Comparison of ENCODE assay signal across 8 cellular contexts in the genomic region with DNA sequence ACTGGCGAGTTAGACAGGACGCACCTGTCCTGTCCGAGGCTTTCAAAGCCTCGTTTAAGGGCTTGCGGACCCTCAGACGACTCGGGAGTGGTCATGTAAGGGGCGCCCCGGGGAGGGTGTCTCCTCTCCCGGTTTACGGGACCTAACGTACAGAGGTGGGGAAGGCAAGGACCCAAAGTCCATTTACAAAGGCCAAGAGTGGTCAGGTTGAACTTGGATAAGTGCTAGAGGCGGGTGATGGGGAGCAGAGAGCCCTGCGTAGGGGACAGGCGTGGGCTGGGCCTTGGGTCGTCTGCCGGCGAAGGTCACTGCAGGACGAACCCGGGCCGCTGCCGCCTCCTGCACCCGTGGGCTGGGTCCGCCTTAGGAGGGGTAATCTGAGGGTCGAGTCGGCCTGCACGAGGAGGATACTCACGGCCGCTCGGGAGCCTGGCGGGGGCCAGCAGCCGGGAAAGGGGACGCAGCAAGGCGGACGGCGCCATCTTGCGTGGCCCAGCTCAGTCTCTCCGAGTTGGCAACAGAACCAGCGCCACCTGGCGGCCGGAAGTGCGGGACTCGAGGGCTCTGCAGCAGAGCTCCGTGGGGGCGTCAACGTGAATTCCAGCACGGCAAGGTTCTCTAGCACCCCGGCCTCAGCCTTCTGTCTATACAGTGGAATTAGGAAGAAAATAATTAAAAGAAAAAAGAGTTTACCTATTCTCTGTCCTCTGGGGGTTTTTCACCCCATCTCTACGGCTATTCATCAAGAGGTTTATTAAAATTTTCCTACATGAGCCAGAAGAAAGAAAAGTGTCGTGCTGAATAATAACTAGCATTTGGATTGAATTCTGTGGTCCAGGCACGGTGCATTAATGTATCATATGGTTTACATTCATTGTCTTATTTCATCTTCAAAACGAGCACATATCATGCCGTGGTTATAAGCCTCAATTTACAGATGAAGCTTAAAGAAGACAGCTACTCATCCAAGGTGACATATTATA. TPM values are rescaled to one million over a fixed set of nuclear protein-coding genes. Genes with fewer than 3 reads are reported as not detected.
A peak's percentile ranks its signal among the peaks of the same experiment; 100 is the strongest.
DNase-seq lines count a peak whose midpoint lies in the region; ATAC-seq and TF ChIP-seq lines count a peak whose summit lies in the region.

No MANE protein-coding gene starts in this region.

- peaks cover 28% of the 10 kb centered on the region for H3K36me3 Mint-ChIP-seq in activated CD4-positive, alpha-beta T cell treated with anti-CD3 and anti-CD28 coated beads for 36 hours (ENCODE audit: low read depth)

- no peaks in the 10 kb centered on the region for H3K9me3 Mint-ChIP-seq in activated CD4-positive, alpha-beta T cell treated with anti-CD3 and anti-CD28 coated beads for 36 hours (ENCODE audit: low read depth)

- peak; percentile 90 for TF ChIP-seq CTCF in BE2C (IDR thresholded peaks at IDR 0.05; ENCODE audit: low read depth, low read length)
- TF ChIP-seq CTCF in colonic mucosa (IDR thresholded peaks at IDR 0.05): peak; percentile 97

- TF ChIP-seq POLR2A in GM19193 (IDR thresholded peaks at IDR 0.05; ENCODE audit: extremely low read depth, insufficient read depth, insufficient read length): peak; percentile 74

- peaks cover 15% of the 10 kb centered on the region for H3K36me3 ChIP-seq in BE2C
- peaks cover 12% of the 10 kb centered on the region for H3K36me3 ChIP-seq in colonic mucosa

- DNase-seq in BE2C: peak; percentile 99
- DNase-seq in NCI-H510A (lab: John Stamatoyannopoulos, UW): peak; percentile 71
- DNase-seq in activated CD4-positive, alpha-beta T cell treated with anti-CD3 and anti-CD28 coated beads for 36 hours: peak; percentile 99
- DNase-seq in colonic mucosa: peak; percentile 99
- peak; percentile 97 for DNase-seq in left lobe of liver (ENCODE audit: low spot score)
- peak; percentile 99 to 100 for DNase-seq in stimulated activated CD4-positive, alpha-beta T cell treated with anti-CD3 and anti-CD28 coated beads, Interleukin-2, amount 100 ng/mL, for 24 hours

- H3K4me1 ChIP-seq in BE2C: peaks cover 4% of the 10 kb centered on the region
- H3K4me1 ChIP-seq in colonic mucosa: no peaks in the 10 kb centered on the region

- H3K4me3 ChIP-seq in BE2C (ENCODE audit: low read depth, low read length) (peak overlapping the region; percentile 94), colonic mucosa (peak overlapping the region; percentile 86)

- intact Hi-C loops in activated CD4-positive, alpha-beta T cell treated with anti-CD3 and anti-CD28 coated beads for 36 hours (cut with DNase I, micrococcal nuclease): loop anchor here (1.0 to 2.0 kb wide), 7 partner anchors 29 to 265 kb away; no protein-coding TSS in a partner anchor
- intact Hi-C loops in colonic mucosa (cut with DNase I): loop anchor here (5.0 to 10.0 kb wide), 3 partner anchors 68 to 261 kb away; no protein-coding TSS in a partner anchor

- H3K9ac ChIP-seq in colonic mucosa (ENCODE audit: low read depth in 2 of 2, low read length in 2 of 2): peak overlapping the region; percentile 95 to 97

- no peaks in the 10 kb centered on the region for H3K27me3 Mint-ChIP-seq in activated CD4-positive, alpha-beta T cell treated with anti-CD3 and anti-CD28 coated beads for 36 hours

- peak overlapping the region; percentile 96 for H3K27ac Mint-ChIP-seq in activated CD4-positive, alpha-beta T cell treated with anti-CD3 and anti-CD28 coated beads for 36 hours

- POLR2A ChIA-PET in activated CD4-positive, alpha-beta T cell treated with anti-CD3 and anti-CD28 coated beads for 36 hours (lab: Charles Lee): interaction anchor here (0.6 to 2.3 kb wide), 5 partner anchors 10 to 265 kb away, joined by 3 to 12 read pairs (median 3); partner anchors contain the start of gene ELF2

- H3K9me3 ChIP-seq in BE2C (no peaks in the 10 kb centered on the region), colonic mucosa (no peaks in the 10 kb centered on the region)

- peak; percentile 95 for ATAC-seq in HG03439 (IDR thresholded peaks at IDR 0.05; ENCODE audit: unreplicated experiment)
- ATAC-seq in activated CD4-positive, alpha-beta T cell treated with anti-CD3 and anti-CD28 coated beads for 36 hours: peak; percentile 89
- ATAC-seq in left lobe of liver: peak; percentile 96

- H3K27me3 ChIP-seq in BE2C (no peaks in the 10 kb centered on the region), colonic mucosa (no peaks in the 10 kb centered on the region)

- peak overlapping the region; percentile 95 for H3K4me3 Mint-ChIP-seq in activated CD4-positive, alpha-beta T cell treated with anti-CD3 and anti-CD28 coated beads for 36 hours

- CTCF ChIA-PET in activated CD4-positive, alpha-beta T cell treated with anti-CD3 and anti-CD28 coated beads for 36 hours (lab: Charles Lee): interaction anchor here (0.6 to 3.6 kb wide), 43 partner anchors 9 to 291 kb away, joined by 3 to 28 read pairs (median 4); no protein-coding TSS in a partner anchor

- H3K4me1 Mint-ChIP-seq in activated CD4-positive, alpha-beta T cell treated with anti-CD3 and anti-CD28 coated beads for 36 hours: peaks cover 40% of the 10 kb centered on the region

- H3K27ac ChIP-seq in colonic mucosa: peak overlapping the region; percentile 83

RNA-seq across cellular contexts. Expression of gene NAA15, which starts 5.7 kb away (rescaled TPM):
- polyA plus RNA-seq in BE2C (2012; ENCODE audit: insufficient read depth, insufficient read length, low read depth): 18.5 TPM
- 100 to 1,000 TPM in 1 of 2 experiments, 10 to 100 TPM in 1; 64.3 to 113 TPM for total RNA-seq in activated CD4-positive, alpha-beta T cell treated with anti-CD3 and anti-CD28 coated beads for 36 hours
- 10 to 100 TPM; 32.4 to 55.5 TPM for total RNA-seq in colonic mucosa
- 11.3 TPM for total RNA-seq in left lobe of liver

RNA-seq across cellular contexts. Expression of gene NDUFC1, which starts 6.7 kb away (rescaled TPM):
- 106 TPM for polyA plus RNA-seq in BE2C (2012; ENCODE audit: insufficient read depth, insufficient read length, low read depth)
- total RNA-seq in activated CD4-positive, alpha-beta T cell treated with anti-CD3 and anti-CD28 coated beads for 36 hours: 10 to 100 TPM; 41.9 to 64.8 TPM
- 10 to 100 TPM; 82.1 to 89.9 TPM for total RNA-seq in colonic mucosa
- 29.1 TPM for total RNA-seq in left lobe of liver

RNA-seq across cellular contexts. Expression of gene MGARP, which starts 15.6 kb away (rescaled TPM):
- 0.88 TPM for polyA plus RNA-seq in BE2C (2012; ENCODE audit: insufficient read depth, insufficient read length, low read depth)
- under 1 TPM; 0.21 to 0.35 TPM for total RNA-seq in activated CD4-positive, alpha-beta T cell treated with anti-CD3 and anti-CD28 coated beads for 36 hours
- under 1 TPM in 1 of 2 donors, not detected in 1; 0.32 TPM for total RNA-seq in colonic mucosa
- total RNA-seq in left lobe of liver: 0.13 TPM

Comparison
In these comparisons a context has a peak if more than half of its experiments do, and no peak if none do; other contexts are left out.
1. Peak in every context shown above with its lines: DNase-seq, ATAC-seq, H3K4me3 ChIP-seq and H3K27ac ChIP-seq.